18 cellular contexts compared by ENCODE assay signal in the genomic region with DNA sequence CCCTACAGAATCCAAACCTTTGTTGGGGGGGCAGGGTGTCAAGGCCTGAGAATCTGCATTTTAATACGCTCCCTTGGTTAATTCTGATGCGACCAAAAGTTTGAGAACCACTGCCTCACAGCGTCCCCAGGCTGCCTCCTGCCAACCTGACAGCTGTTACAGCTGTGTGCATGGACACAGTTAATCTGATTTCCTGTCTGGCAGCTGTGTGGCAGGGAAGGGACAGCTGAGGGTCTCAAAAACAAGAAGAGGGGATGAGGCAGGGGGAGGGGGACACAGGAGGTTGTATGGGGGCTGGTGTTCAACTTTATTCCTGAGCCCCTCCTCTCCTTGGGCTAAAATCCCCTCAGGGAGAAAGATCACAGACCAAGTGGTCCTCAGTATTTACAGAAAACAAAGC. TPM values are rescaled to one million over a fixed set of nuclear protein-coding genes. Genes with fewer than 3 reads are reported as not detected.
DNase-seq lines count a peak whose midpoint lies in the region; ATAC-seq and TF ChIP-seq lines count a peak whose summit lies in the region.
"Had no signal": no experiment of that assay in that cellular context is flagged by ENCODE, and none has a peak within 500 bp of the region (broad histone marks: within the 10 kb centered on the region; RNA-seq: fewer than 3 reads in every experiment).

No MANE protein-coding gene starts in this region.

- no peaks in the 10 kb centered on the region for H3K9me3 Mint-ChIP-seq in nephron
- H3K9me3 Mint-ChIP-seq: activated T-helper 2 cell treated with anti-CD3 and anti-CD28 coated beads, Interferon-gamma antibody, Interleukin-2, Interleukin-4, amounts not matched to agents 10 μg/mL and 5 μg/mL and 100 μg/mL, durations not matched to agents 14 hours and 24 hours and 36 hours; CD8-positive, alpha-beta memory T cell; stimulated activated naive CD8-positive, alpha-beta T cell treated with anti-CD3 and anti-CD28 coated beads, Interleukin-15, Interleukin-2, amounts not matched to agents 100 ng/mL and 50 ng/mL, for 24 hours had no signal

- no peaks in the 10 kb centered on the region for H3K79me2 ChIP-seq in OCI-LY7 (ENCODE audit: insufficient read depth, low read depth, low read length)

- H3K9me2 ChIP-seq in OCI-LY7 (ENCODE audit: insufficient read depth, low read length) = no peaks in the 10 kb centered on the region

- peaks cover 24% of the 10 kb centered on the region for H3K4me1 ChIP-seq in OCI-LY7 (ENCODE audit: insufficient read depth, low read length, poor library complexity, severe bottlenecking)

- H2AFZ ChIP-seq in OCI-LY7 (ENCODE audit: low read length) = no peak overlapping the region

- CTCF ChIA-PET in OCI-LY7 (lab: Charles Lee; ENCODE audit: unreplicated experiment) = interaction anchor here (0.6 kb wide), 1 partner anchor 9 kb away, joined by 5 read pairs; no protein-coding TSS in a partner anchor

- peaks cover 9% of the 10 kb centered on the region for H3K36me3 Mint-ChIP-seq in nephron (ENCODE audit: low read depth)
- H3K36me3 Mint-ChIP-seq: activated CD8-positive, alpha-beta memory T cell treated with anti-CD3 and anti-CD28 coated beads, Interleukin-2, amount 10 ng/mL, durations not matched to agents 7 days and 5 days had no signal

- peak overlapping the region; percentile 55 to 72 (median 59) for H3K27ac Mint-ChIP-seq in nephron
- H3K27ac Mint-ChIP-seq: activated CD8-positive, alpha-beta memory T cell treated with anti-CD3 and anti-CD28 coated beads, Interleukin-2, amount 10 ng/mL, durations not matched to agents 7 days and 5 days; activated T-helper 2 cell treated with anti-CD3 and anti-CD28 coated beads, Interferon-gamma antibody, Interleukin-2, Interleukin-4, amounts not matched to agents 10 μg/mL and 5 μg/mL and 100 μg/mL, durations not matched to agents 14 hours and 24 hours and 36 hours; stimulated activated naive CD8-positive, alpha-beta T cell treated with anti-CD3 and anti-CD28 coated beads, Interleukin-15, Interleukin-2, amounts not matched to agents 100 ng/mL and 50 ng/mL, for 24 hours had no signal

- H3K4me3 Mint-ChIP-seq in nephron = no peak overlapping the region
- H3K4me3 Mint-ChIP-seq: activated CD8-positive, alpha-beta memory T cell treated with anti-CD3 and anti-CD28 coated beads, Interleukin-2, amount 10 ng/mL, durations not matched to agents 7 days and 5 days; CD8-positive, alpha-beta memory T cell; stimulated activated naive CD8-positive, alpha-beta T cell treated with anti-CD3 and anti-CD28 coated beads, Interleukin-15, Interleukin-2, amounts not matched to agents 100 ng/mL and 50 ng/mL, for 24 hours had no signal

- DNase-seq in ELF-1 (ENCODE audit: low read depth, low spot score) = peak; percentile 84
- peak; percentile 54 for DNase-seq in OCI-LY7 (ENCODE audit: low spot score)
- no peak for DNase-seq in NCI-H345 (lab: John Stamatoyannopoulos, UW)
- DNase-seq: activated CD4-positive, alpha-beta T cell treated with anti-CD3 and anti-CD28 coated beads for 4 hours; activated CD8-positive, alpha-beta memory T cell treated with anti-CD3 and anti-CD28 coated beads, Interleukin-2, amount 10 ng/mL, durations not matched to agents 7 days and 5 days; CD8-positive, alpha-beta memory T cell; Karpas-422; NCI-H2107; NCI-H526 treated with DMSO at 0.1 percent for 48 hours; stimulated activated CD4-positive, alpha-beta T cell treated with anti-CD3 and anti-CD28 coated beads, Interleukin-1b, Interleukin-23, amount 100 ng/mL, for 48 hours had no signal

- peaks cover 53% of the 10 kb centered on the region for H3K4me1 Mint-ChIP-seq in nephron

- H3K9me3 ChIP-seq in OCI-LY7 (ENCODE audit: low read length) = no peaks in the 10 kb centered on the region

- no TSS peak for BruUV-seq in OCI-LY7 (replicated peaks; lab: Mats Ljungman, UMichigan)

- no peaks in the 10 kb centered on the region for H4K20me1 ChIP-seq in OCI-LY7 (ENCODE audit: insufficient read depth, low read length)

- H3K4me3 ChIP-seq in OCI-LY7 (ENCODE audit: low read depth, low read length, poor library complexity, severe bottlenecking) = no peak overlapping the region

- H3K4me2 ChIP-seq in OCI-LY7 (ENCODE audit: low read length) = peak overlapping the region; percentile 28

- POLR2A ChIA-PET in OCI-LY7 (lab: Charles Lee) = interaction anchor here (0.7 kb wide), 1 partner anchor 31 kb away, joined by 3 read pairs; no protein-coding TSS in a partner anchor

- TF ChIP-seq CTCF in OCI-LY7 (conservative IDR thresholded peaks at IDR 0.05; ENCODE audit: low read length) (0 out of 2 replicates have a peak, but pooled peaks have one; percentile 9), nephron (IDR thresholded peaks at IDR 0.05; ENCODE audit: unreplicated experiment in 3 of 3) (no peak)

- H3K36me3 ChIP-seq in OCI-LY7 (ENCODE audit: insufficient read depth, low read length) = peaks cover 4% of the 10 kb centered on the region

- no peak for ATAC-seq in HG02884 (IDR thresholded peaks at IDR 0.05; ENCODE audit: unreplicated experiment)
- ATAC-seq in GM21723 (IDR thresholded peaks at IDR 0.05; ENCODE audit: unreplicated experiment) = no peak
- ATAC-seq: activated CD8-positive, alpha-beta memory T cell treated with anti-CD3 and anti-CD28 coated beads, Interleukin-2, amount 10 ng/mL, durations not matched to agents 7 days and 5 days; esophagus mucosa; Panc1; sciatic nerve had no signal

- peak overlapping the region; percentile 2 for H3K27ac ChIP-seq in OCI-LY7 (ENCODE audit: low read depth, low read length, poor library complexity, severe bottlenecking)

- no peaks in the 10 kb centered on the region for H3K27me3 Mint-ChIP-seq in nephron (ENCODE audit: low read depth)
- H3K27me3 Mint-ChIP-seq: activated CD8-positive, alpha-beta memory T cell treated with anti-CD3 and anti-CD28 coated beads, Interleukin-2, amount 10 ng/mL, durations not matched to agents 7 days and 5 days; CD8-positive, alpha-beta memory T cell; stimulated activated naive CD8-positive, alpha-beta T cell treated with anti-CD3 and anti-CD28 coated beads, Interleukin-15, Interleukin-2, amounts not matched to agents 100 ng/mL and 50 ng/mL, for 24 hours had no signal

- intact Hi-C loops in OCI-LY7 (cut with micrococcal nuclease; ENCODE audit: unreplicated experiment) = no loop called here

RNA-seq across cellular contexts. Expression of gene HDAC5, which starts 17.5 kb away (rescaled TPM):
- total RNA-seq in OCI-LY7 (2014; rRNA removed; shearing (Covaris generic)) = 26.4 and 41.5 TPM in 2 replicates
- total RNA-seq in OCI-LY7 (2022) = 31.4 and 36.3 TPM in 2 replicates

RNA-seq across cellular contexts. Expression of gene G6PC3, which starts 35.4 kb away (rescaled TPM):
- 10.7 and 20.6 TPM in 2 replicates for total RNA-seq in OCI-LY7 (2014; rRNA removed; shearing (Covaris generic))
- 41.4 and 46.1 TPM in 2 replicates for total RNA-seq in OCI-LY7 (2022)

RNA-seq across cellular contexts. Expression of gene HROB, which starts 35.8 kb away (rescaled TPM):
- total RNA-seq in OCI-LY7 (2014; rRNA removed; shearing (Covaris generic)) = 10.9 and 13.3 TPM in 2 replicates
- total RNA-seq in OCI-LY7 (2022) = 24.7 and 27.3 TPM in 2 replicates

RNA-seq across cellular contexts. Expression of gene LSM12, which starts 39.5 kb away (rescaled TPM):
- total RNA-seq in OCI-LY7 (2014; rRNA removed; shearing (Covaris generic)) = 26.6 and 35.4 TPM in 2 replicates
- total RNA-seq in OCI-LY7 (2022) = 67.9 and 68.0 TPM in 2 replicates
